In the genomic region with DNA sequence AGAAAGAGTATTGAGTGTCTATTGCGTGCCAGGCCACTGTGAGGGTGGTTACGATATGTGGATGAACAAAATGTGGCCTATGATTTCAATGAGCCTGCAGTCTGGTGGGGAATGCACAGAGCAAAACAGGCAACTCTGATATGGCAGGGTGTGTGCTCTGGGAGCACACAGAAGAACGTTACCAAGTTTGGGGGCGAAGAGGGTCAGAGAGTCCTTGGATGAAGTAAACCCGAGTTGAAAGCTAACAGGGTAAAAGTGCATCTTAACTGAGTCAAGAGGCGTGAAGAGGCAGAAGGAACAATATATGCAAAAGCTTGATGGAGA, we compare ENCODE assay signal across 1 cellular context.
TF ChIP-seq lines count a peak whose summit lies in the region.

No MANE protein-coding gene starts in this region.

TF ChIP-seq in IMR-90, 13 proteins besides CTCF, POLR2A, EP300 and RAD21:
- TF ChIP-seq MAFK (IDR thresholded peaks at IDR 0.05; ENCODE audit: low read depth, low read length) (no peak), MXI1 (IDR thresholded peaks at IDR 0.05; ENCODE audit: borderline replicate concordance, low read depth, low read length) (no peak), MAZ (IDR thresholded peaks at IDR 0.05; ENCODE audit: borderline replicate concordance, low read depth, low read length) (no peak), BHLHE40 (IDR thresholded peaks at IDR 0.05; ENCODE audit: low read depth, low read length) (no peak), FOS (IDR thresholded peaks at IDR 0.05; ENCODE audit: low read depth, low read length) (no peak), CHD1 (IDR thresholded peaks at IDR 0.05; ENCODE audit: low read depth, low read length) (no peak), CEBPB (IDR thresholded peaks at IDR 0.05; ENCODE audit: low read depth, low read length) (no peak), SMC3 (IDR thresholded peaks at IDR 0.05; ENCODE audit: low read depth, low read length) (no peak)
- TF ChIP-seq, protein P1, sequence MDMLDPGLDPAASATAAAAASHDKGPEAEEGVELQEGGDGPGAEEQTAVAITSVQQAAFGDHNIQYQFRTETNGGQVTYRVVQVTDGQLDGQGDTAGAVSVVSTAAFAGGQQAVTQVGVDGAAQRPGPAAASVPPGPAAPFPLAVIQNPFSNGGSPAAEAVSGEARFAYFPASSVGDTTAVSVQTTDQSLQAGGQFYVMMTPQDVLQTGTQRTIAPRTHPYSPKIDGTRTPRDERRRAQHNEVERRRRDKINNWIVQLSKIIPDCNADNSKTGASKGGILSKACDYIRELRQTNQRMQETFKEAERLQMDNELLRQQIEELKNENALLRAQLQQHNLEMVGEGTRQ (IDR thresholded peaks at IDR 0.05; ENCODE audit: low read depth, low read length), result no peak
